In the genomic region with DNA sequence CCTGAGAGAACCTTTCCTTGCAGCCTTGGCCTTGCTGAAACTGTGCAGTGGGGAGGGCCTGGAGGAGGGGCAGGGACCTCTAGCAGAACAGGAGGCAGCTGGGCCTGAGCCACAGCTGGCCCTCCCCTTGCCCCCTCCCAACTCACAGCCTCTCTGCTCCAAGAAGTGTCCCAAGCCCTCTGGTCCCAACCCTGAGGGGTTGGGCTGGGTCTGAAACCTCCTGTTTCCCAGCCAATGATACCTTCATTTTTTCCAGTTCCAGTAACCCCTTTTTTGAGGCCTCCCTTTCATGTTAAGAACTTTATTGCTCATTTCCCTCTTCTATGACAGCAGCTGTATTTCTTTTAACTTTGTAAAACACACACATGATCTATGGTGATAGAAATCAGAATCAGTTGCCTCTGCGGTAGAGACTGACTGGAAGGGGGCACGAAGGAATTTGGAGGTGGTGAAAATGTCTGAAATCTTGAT, we compare ENCODE assay signal across 1 cellular context.
TF ChIP-seq lines count a peak whose summit lies in the region.

No MANE protein-coding gene starts in this region.

TF ChIP-seq in K562, 482 proteins besides CTCF, POLR2A, EP300 and RAD21:
- TF ChIP-seq, protein P1, sequence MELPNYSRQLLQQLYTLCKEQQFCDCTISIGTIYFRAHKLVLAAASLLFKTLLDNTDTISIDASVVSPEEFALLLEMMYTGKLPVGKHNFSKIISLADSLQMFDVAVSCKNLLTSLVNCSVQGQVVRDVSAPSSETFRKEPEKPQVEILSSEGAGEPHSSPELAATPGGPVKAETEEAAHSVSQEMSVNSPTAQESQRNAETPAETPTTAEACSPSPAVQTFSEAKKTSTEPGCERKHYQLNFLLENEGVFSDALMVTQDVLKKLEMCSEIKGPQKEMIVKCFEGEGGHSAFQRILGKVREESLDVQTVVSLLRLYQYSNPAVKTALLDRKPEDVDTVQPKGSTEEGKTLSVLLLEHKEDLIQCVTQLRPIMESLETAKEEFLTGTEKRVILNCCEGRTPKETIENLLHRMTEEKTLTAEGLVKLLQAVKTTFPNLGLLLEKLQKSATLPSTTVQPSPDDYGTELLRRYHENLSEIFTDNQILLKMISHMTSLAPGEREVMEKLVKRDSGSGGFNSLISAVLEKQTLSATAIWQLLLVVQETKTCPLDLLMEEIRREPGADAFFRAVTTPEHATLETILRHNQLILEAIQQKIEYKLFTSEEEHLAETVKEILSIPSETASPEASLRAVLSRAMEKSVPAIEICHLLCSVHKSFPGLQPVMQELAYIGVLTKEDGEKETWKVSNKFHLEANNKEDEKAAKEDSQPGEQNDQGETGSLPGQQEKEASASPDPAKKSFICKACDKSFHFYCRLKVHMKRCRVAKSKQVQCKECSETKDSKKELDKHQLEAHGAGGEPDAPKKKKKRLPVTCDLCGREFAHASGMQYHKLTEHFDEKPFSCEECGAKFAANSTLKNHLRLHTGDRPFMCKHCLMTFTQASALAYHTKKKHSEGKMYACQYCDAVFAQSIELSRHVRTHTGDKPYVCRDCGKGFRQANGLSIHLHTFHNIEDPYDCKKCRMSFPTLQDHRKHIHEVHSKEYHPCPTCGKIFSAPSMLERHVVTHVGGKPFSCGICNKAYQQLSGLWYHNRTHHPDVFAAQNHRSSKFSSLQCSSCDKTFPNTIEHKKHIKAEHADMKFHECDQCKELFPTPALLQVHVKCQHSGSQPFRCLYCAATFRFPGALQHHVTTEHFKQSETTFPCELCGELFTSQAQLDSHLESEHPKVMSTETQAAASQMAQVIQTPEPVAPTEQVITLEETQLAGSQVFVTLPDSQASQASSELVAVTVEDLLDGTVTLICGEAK (IDR thresholded peaks at IDR 0.05), result peak; percentile 77
- TF ChIP-seq, protein P1 (CRISPR knock-in tag; IDR thresholded peaks at IDR 0.05), result no peak
- TF ChIP-seq ZBTB7A (IDR thresholded peaks at IDR 0.05; ENCODE audit: borderline replicate concordance, control insufficient read depth, low read depth, low read length) (peak; percentile 30; the same call in 1 of the 2 replicates), HNRNPH1 (optimal IDR thresholded peaks at IDR 0.05; ENCODE audit: low read depth, low read length) (no peak)
